ENCODE assay signal across 8 cellular contexts in genomic region chr11:63537293-63538101, GRCh38. TPM values are rescaled to one million over a fixed set of nuclear protein-coding genes. Genes with fewer than 3 reads are reported as not detected.
DNase-seq lines count a peak whose midpoint lies in the region; ATAC-seq, FAIRE-seq and TF ChIP-seq lines count a peak whose summit lies in the region.

No MANE protein-coding gene starts in this region.

- no peaks in the 10 kb centered on the region for H3K9me3 Mint-ChIP-seq in CD14-positive monocyte
- H3K9me3 Mint-ChIP-seq in MCF 10A (ENCODE audit: unreplicated experiment), result no peaks in the 10 kb centered on the region
- H3K9me3 Mint-ChIP-seq in stimulated activated naive CD8-positive, alpha-beta T cell treated with anti-CD3 and anti-CD28 coated beads, Interleukin-15, amount 100 ng/mL, for 72 hours, result no peaks in the 10 kb centered on the region

- ATAC-seq in left lobe of liver (peak; percentile 87), HG03045 (IDR thresholded peaks at IDR 0.05; ENCODE audit: unreplicated experiment) (no peak), HG03378 (IDR thresholded peaks at IDR 0.05; ENCODE audit: unreplicated experiment) (no peak)
- peak; percentile 16 for ATAC-seq in stimulated activated naive CD8-positive, alpha-beta T cell treated with anti-CD3 and anti-CD28 coated beads, Interleukin-15, amount 100 ng/mL, for 72 hours

- BruUV-seq in MCF 10A (replicated peaks; lab: Mats Ljungman, UMichigan), result no TSS peak

- H3K27ac Mint-ChIP-seq in CD14-positive monocyte, result peak overlapping the region; percentile 83 to 93 (median 91)
- H3K27ac Mint-ChIP-seq in MCF 10A (ENCODE audit: low read depth, unreplicated experiment), result peak overlapping the region; percentile 84
- peak overlapping the region; percentile 91 to 94 for H3K27ac Mint-ChIP-seq in stimulated activated naive CD8-positive, alpha-beta T cell treated with anti-CD3 and anti-CD28 coated beads, Interleukin-15, amount 100 ng/mL, for 72 hours

- no peak for FAIRE-seq in HTR-8/SVneo (lab: Jason Lieb, UNC)

- CTCF ChIA-PET in MCF 10A (lab: Yijun Ruan, JAX), result interaction anchor here (0.6 to 1.9 kb wide), 7 partner anchors 8 to 648 kb away, joined by 3 to 11 read pairs (median 3); no protein-coding TSS in a partner anchor

- H3K36me3 Mint-ChIP-seq in CD14-positive monocyte (peaks cover 4 to 9% of the 10 kb centered on the region in 2 donors), MCF 10A (ENCODE audit: insufficient read depth, unreplicated experiment) (no peaks in the 10 kb centered on the region)

- H3K27me3 Mint-ChIP-seq in CD14-positive monocyte (ENCODE audit: low read depth in 3 of 3) (peaks cover 2 to 10% (median 4%) of the 10 kb centered on the region in 3 donors), MCF 10A (ENCODE audit: insufficient read depth, unreplicated experiment) (no peaks in the 10 kb centered on the region)
- H3K27me3 Mint-ChIP-seq in stimulated activated naive CD8-positive, alpha-beta T cell treated with anti-CD3 and anti-CD28 coated beads, Interleukin-15, amount 100 ng/mL, for 72 hours, result no peaks in the 10 kb centered on the region

- peaks cover 43% of the 10 kb centered on the region for H3K4me1 Mint-ChIP-seq in CD14-positive monocyte
- no peaks in the 10 kb centered on the region for H3K4me1 Mint-ChIP-seq in MCF 10A (ENCODE audit: insufficient read depth, unreplicated experiment)
- peaks cover 79% of the 10 kb centered on the region for H3K4me1 Mint-ChIP-seq in stimulated activated naive CD8-positive, alpha-beta T cell treated with anti-CD3 and anti-CD28 coated beads, Interleukin-15, amount 100 ng/mL, for 72 hours

- H3K4me3 Mint-ChIP-seq in CD14-positive monocyte (peak overlapping the region; percentile 93 to 99), MCF 10A (ENCODE audit: unreplicated experiment) (peak overlapping the region; percentile 39)
- H3K4me3 Mint-ChIP-seq in stimulated activated naive CD8-positive, alpha-beta T cell treated with anti-CD3 and anti-CD28 coated beads, Interleukin-15, amount 100 ng/mL, for 72 hours, result peak overlapping the region; percentile 76 to 92

- no peak for DNase-seq in CD14-positive monocyte (ENCODE audit: low spot score)
- peak; percentile 87 for DNase-seq in NCI-H1694 treated with DMSO at 0.1 percent for 48 hours (lab: John Stamatoyannopoulos, UW)
- DNase-seq in MCF 10A (ENCODE audit: unreplicated experiment), result no peak
- DNase-seq in left lobe of liver (ENCODE audit: low spot score), result peak; percentile 90
- DNase-seq in stimulated activated naive CD8-positive, alpha-beta T cell treated with anti-CD3 and anti-CD28 coated beads, Interleukin-15, amount 100 ng/mL, for 72 hours, result no peak
- DNase-seq in HTR-8/SVneo (ENCODE audit: insufficient read length, low spot score), result no peak

- POLR2A ChIA-PET in MCF 10A (lab: Yijun Ruan, JAX), result interaction anchor here (0.8 to 2.4 kb wide), 3 partner anchors 27 to 49 kb away, joined by 3 to 7 read pairs (median 4); no protein-coding TSS in a partner anchor

- no peak for TF ChIP-seq CTCF in CD14-positive monocyte (IDR thresholded peaks at IDR 0.05)
- no peak for TF ChIP-seq CTCF in MCF 10A (IDR thresholded peaks at IDR 0.05; ENCODE audit: unreplicated experiment)

- intact Hi-C loops in CD14-positive monocyte (cut with micrococcal nuclease), result no loop called here
- intact Hi-C loops in MCF 10A (cut with micrococcal nuclease), result no loop called here

RNA-seq across cellular contexts. Expression of gene PLAAT4, which starts 0.9 kb away (rescaled TPM):
- polyA plus RNA-seq in CD14-positive monocyte, result 100 to 1,000 TPM; 101 to 119 TPM
- total RNA-seq in MCF 10A (2022) (0.69 and 0.96 TPM in 2 replicates), left lobe of liver (47.6 TPM)

RNA-seq across cellular contexts. Expression of gene PLAAT2, which starts 25.7 kb away (rescaled TPM):
- polyA plus RNA-seq in CD14-positive monocyte, result not detected
- 0.58 TPM in 1 of 2 replicates, not detected in the other for total RNA-seq in MCF 10A (2022)
- total RNA-seq in left lobe of liver, result 1.2 TPM

RNA-seq across cellular contexts. Expression of gene LGALS12, which starts 31.6 kb away (rescaled TPM):
- polyA plus RNA-seq in CD14-positive monocyte, result 10 to 100 TPM in 1 of 2 donors, 1 to 10 TPM in 1; 6.8 to 16.3 TPM
- not detected in 2 replicates for total RNA-seq in MCF 10A (2022)
- not detected for total RNA-seq in left lobe of liver

RNA-seq across cellular contexts. Expression of gene PLAAT5, which starts 46.5 kb away (rescaled TPM):
- polyA plus RNA-seq in CD14-positive monocyte, result under 1 TPM in 1 of 2 donors, not detected in 1; 0.62 TPM
- total RNA-seq in MCF 10A (2022) (not detected in 2 replicates), left lobe of liver (not detected)

Comparison
In these comparisons a context has a peak if more than half of its experiments do, and no peak if none do; other contexts are left out.
1. DNase-seq: peak in NCI-H1694 treated with DMSO at 0.1 percent for 48 hours (single experiment) and left lobe of liver (single experiment); none in CD14-positive monocyte (single experiment), MCF 10A (single experiment), stimulated activated naive CD8-positive, alpha-beta T cell treated with anti-CD3 and anti-CD28 coated beads, Interleukin-15, amount 100 ng/mL, for 72 hours (0 of 2) and HTR-8/SVneo (single experiment).
2. H3K4me3 Mint-ChIP-seq: peak in every context shown above with its lines; median percentile 96 in CD14-positive monocyte; 84 in stimulated activated naive CD8-positive, alpha-beta T cell treated with anti-CD3 and anti-CD28 coated beads, Interleukin-15, amount 100 ng/mL, for 72 hours; 39 in MCF 10A.
3. ATAC-seq: peak in left lobe of liver (single experiment) and stimulated activated naive CD8-positive, alpha-beta T cell treated with anti-CD3 and anti-CD28 coated beads, Interleukin-15, amount 100 ng/mL, for 72 hours (single experiment); none in HG03045 (single experiment) and HG03378 (single experiment).
4. RNA of gene PLAAT4, which starts 0.9 kb away (total RNA-seq): 47.6 TPM in left lobe of liver (single experiment); 0.69 to 0.96 TPM in MCF 10A; every median in the first group is over 10 times any median in the second.
5. Peak in every context shown above with its lines, with median percentiles within 50 percentile points of each other: H3K27ac Mint-ChIP-seq.